1 cellular context compared by ENCODE assay signal in the genomic region with DNA sequence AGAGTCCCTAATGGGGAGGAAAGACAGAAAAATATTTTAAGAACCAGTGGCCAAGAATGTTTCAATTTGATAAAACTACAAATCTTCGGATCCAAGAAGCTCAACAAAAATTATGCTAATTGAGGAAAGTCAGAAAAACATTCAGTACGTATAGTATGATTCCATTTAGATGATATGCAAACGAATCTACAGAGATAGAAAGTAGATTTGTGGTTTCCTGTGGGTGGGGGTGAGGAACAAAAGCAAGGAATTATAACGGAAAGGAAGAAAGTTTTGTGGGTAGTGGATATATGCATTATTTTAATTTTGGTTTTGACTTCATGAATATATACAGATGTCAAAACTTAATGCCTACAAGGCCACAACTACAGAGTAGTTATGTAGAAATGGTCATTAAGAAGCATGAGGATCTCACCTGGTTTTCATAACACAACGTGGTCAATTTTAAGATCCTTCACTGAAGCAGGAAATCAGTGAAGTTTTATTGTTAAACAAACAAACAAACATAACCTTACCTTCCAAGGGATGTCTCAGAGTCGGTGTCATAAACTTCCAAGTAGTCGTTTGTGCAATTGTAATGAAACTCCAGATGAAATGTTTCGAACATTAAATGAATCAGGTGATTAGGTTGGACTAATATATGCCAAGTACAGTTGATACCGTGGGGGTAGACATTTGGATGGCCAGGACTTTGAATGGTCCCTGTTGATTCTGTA.
TF ChIP-seq lines count a peak whose summit lies in the region.

No MANE protein-coding gene starts in this region.

TF ChIP-seq in HepG2, 621 proteins besides CTCF, POLR2A, EP300 and RAD21 (continued from another document):
- TF ChIP-seq, protein P1, sequence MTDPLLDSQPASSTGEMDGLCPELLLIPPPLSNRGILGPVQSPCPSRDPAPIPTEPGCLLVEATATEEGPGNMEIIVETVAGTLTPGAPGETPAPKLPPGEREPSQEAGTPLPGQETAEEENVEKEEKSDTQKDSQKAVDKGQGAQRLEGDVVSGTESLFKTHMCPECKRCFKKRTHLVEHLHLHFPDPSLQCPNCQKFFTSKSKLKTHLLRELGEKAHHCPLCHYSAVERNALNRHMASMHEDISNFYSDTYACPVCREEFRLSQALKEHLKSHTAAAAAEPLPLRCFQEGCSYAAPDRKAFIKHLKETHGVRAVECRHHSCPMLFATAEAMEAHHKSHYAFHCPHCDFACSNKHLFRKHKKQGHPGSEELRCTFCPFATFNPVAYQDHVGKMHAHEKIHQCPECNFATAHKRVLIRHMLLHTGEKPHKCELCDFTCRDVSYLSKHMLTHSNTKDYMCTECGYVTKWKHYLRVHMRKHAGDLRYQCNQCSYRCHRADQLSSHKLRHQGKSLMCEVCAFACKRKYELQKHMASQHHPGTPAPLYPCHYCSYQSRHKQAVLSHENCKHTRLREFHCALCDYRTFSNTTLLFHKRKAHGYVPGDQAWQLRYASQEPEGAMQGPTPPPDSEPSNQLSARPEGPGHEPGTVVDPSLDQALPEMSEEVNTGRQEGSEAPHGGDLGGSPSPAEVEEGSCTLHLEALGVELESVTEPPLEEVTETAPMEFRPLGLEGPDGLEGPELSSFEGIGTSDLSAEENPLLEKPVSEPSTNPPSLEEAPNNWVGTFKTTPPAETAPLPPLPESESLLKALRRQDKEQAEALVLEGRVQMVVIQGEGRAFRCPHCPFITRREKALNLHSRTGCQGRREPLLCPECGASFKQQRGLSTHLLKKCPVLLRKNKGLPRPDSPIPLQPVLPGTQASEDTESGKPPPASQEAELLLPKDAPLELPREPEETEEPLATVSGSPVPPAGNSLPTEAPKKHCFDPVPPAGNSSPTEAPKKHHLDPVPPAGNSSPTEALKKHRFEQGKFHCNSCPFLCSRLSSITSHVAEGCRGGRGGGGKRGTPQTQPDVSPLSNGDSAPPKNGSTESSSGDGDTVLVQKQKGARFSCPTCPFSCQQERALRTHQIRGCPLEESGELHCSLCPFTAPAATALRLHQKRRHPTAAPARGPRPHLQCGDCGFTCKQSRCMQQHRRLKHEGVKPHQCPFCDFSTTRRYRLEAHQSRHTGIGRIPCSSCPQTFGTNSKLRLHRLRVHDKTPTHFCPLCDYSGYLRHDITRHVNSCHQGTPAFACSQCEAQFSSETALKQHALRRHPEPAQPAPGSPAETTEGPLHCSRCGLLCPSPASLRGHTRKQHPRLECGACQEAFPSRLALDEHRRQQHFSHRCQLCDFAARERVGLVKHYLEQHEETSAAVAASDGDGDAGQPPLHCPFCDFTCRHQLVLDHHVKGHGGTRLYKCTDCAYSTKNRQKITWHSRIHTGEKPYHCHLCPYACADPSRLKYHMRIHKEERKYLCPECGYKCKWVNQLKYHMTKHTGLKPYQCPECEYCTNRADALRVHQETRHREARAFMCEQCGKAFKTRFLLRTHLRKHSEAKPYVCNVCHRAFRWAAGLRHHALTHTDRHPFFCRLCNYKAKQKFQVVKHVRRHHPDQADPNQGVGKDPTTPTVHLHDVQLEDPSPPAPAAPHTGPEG (CRISPR knock-in tag; IDR thresholded peaks at IDR 0.05) = no peak
- TF ChIP-seq, protein P2, sequence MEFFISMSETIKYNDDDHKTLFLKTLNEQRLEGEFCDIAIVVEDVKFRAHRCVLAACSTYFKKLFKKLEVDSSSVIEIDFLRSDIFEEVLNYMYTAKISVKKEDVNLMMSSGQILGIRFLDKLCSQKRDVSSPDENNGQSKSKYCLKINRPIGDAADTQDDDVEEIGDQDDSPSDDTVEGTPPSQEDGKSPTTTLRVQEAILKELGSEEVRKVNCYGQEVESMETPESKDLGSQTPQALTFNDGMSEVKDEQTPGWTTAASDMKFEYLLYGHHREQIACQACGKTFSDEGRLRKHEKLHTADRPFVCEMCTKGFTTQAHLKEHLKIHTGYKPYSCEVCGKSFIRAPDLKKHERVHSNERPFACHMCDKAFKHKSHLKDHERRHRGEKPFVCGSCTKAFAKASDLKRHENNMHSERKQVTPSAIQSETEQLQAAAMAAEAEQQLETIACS (CRISPR knock-in tag; IDR thresholded peaks at IDR 0.05) = no peak
- TF ChIP-seq FOXP1 (IDR thresholded peaks at IDR 0.05) (no peak), FOXP1 (CRISPR knock-in tag; IDR thresholded peaks at IDR 0.05) (no peak), POGZ (CRISPR knock-in tag; IDR thresholded peaks at IDR 0.05) (no peak)
